ENCODE assay signal across 30 cellular contexts in genomic region chr10:112821042-112821441, GRCh38.
"Had no signal": no experiment of that assay in that cellular context is flagged by ENCODE, and none has a peak within 500 bp of the region (broad histone marks: within the 10 kb centered on the region; RNA-seq: fewer than 3 reads in every experiment).

No MANE protein-coding gene starts in this region.

- H3K27me3 ChIP-seq: esophagus muscularis mucosa, foreskin keratinocyte, gastroesophageal sphincter, heart right ventricle, ovary, suprapubic skin, transverse colon, vagina had no signal

- H3K4me3 ChIP-seq: coronary artery, esophagus muscularis mucosa, gastroesophageal sphincter, heart right ventricle, ovary, smooth muscle cell, suprapubic skin, transverse colon, vagina had no signal

- H3K36me3 ChIP-seq: esophagus muscularis mucosa, gastroesophageal sphincter, ovary, suprapubic skin, transverse colon, vagina had no signal

- FAIRE-seq: endothelial cell of umbilical vein, islet of Langerhans had no signal

- H3K4me1 ChIP-seq: esophagus muscularis mucosa, gastroesophageal sphincter, transverse colon, vagina had no signal

- H3K9me3 ChIP-seq: esophagus muscularis mucosa, gastroesophageal sphincter, heart right ventricle, ovary, suprapubic skin, transverse colon, vagina had no signal

- H3K4me2 ChIP-seq: smooth muscle cell had no signal

- H3K27ac ChIP-seq: coronary artery, esophagus muscularis mucosa, foreskin keratinocyte, gastroesophageal sphincter, heart right ventricle, ovary, suprapubic skin, transverse colon, vagina had no signal

- DNase-seq: dermis blood vessel endothelial cell; effector memory CD4-positive, alpha-beta T cell; foreskin keratinocyte; heart right ventricle; hippocampal formation; kidney glomerular epithelial cell; left colon; left ventricle myocardium superior; mesendoderm; midbrain; naive thymus-derived CD8-positive, alpha-beta T cell; nephron progenitor cell; nucleus accumbens; ovary; stimulated activated CD4-positive, alpha-beta T cell treated with anti-CD3 and anti-CD28 coated beads, Interleukin-12 subunit alpha, Interleukin-12 subunit beta, amount 100 ng/mL, for 4 hours; stimulated activated CD4-positive, alpha-beta T cell treated with anti-CD3 and anti-CD28 coated beads, Interleukin-1b, Interleukin-23, amount 100 ng/mL, for 48 hours; stimulated activated CD4-positive, alpha-beta T cell treated with anti-CD3 and anti-CD28 coated beads, Interleukin-4, amount 100 ng/mL, for 1 hour; stimulated activated CD8-positive, alpha-beta memory T cell treated with anti-CD3 and anti-CD28 coated beads, Interleukin-4, amount 100 ng/mL, for 48 hours; stimulated activated naive CD4-positive, alpha-beta T cell; stimulated activated naive CD8-positive, alpha-beta T cell treated with anti-CD3 and anti-CD28 coated beads, Interleukin-15, amount 100 ng/mL, for 72 hours; transverse colon had no signal

- ATAC-seq: foreskin keratinocyte; gastroesophageal sphincter; left colon; left ventricle myocardium superior; naive thymus-derived CD8-positive, alpha-beta T cell; sciatic nerve; stimulated activated naive CD8-positive, alpha-beta T cell treated with anti-CD3 and anti-CD28 coated beads, Interleukin-15, amount 100 ng/mL, for 72 hours had no signal
